Comparison of ENCODE assay signal across 8 cellular contexts in the genomic region with DNA sequence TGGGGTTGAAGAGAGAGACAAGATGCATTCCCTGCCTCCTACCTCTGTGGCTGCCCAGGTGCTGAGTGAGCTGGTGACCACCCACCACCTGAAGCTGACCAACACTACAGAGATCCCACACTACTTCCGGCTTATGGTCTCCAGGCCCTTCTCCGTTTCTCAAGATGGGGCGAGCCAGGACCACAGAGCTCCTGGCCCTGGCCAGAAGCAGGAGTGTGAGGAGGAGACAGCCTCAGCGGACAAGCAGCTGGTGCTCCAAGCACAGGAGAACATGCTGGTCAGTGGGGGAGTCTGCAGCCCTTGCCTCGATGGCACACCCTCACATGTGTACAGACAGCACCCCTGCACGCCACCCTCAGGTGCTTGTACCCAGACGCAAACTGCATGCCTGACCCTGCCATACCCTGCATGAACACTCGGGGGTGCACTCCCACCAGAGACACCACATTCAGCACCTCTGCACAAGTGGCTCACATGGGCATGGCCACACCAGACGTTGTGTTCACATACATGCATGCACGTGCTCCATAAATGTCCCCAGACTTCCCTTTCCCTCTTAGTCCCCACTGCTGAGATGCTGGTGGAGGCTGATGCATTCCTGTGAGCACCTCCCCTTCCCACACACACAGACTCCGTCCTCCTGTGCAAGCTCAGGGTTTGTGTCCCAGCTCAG. TPM values are rescaled to one million over a fixed set of nuclear protein-coding genes. Genes with fewer than 3 reads are reported as not detected.
DNase-seq lines count a peak whose midpoint lies in the region; ATAC-seq and TF ChIP-seq lines count a peak whose summit lies in the region.

No MANE protein-coding gene starts in this region.

- no peak overlapping the region for H3K4me3 ChIP-seq in GM12865 (ENCODE audit: low read depth, low read length)
- H3K4me3 ChIP-seq in choroid plexus epithelial cell (ENCODE audit: low read depth, low read length), result no peak overlapping the region
- no peak overlapping the region for H3K4me3 ChIP-seq in lung

- H3K9me3 ChIP-seq in lung (ENCODE audit: control insufficient read depth in 2 of 2, insufficient read depth in 1 of 2, low read length in 1 of 2), result no peaks in the 10 kb centered on the region

- ATAC-seq in GM21786 (IDR thresholded peaks at IDR 0.05; ENCODE audit: unreplicated experiment) (peak; percentile 69), lung (ENCODE audit: insufficient read depth, low FRiP score) (peak; percentile 77), HG03457 (IDR thresholded peaks at IDR 0.05; ENCODE audit: unreplicated experiment) (no peak)

- TF ChIP-seq CTCF in GM12865 (IDR thresholded peaks at IDR 0.05; ENCODE audit: insufficient read depth, low read depth, low read length, missing control alignments) (peak; percentile 95), choroid plexus epithelial cell (conservative IDR thresholded peaks at IDR 0.05; ENCODE audit: low read depth, low read length) (peak; percentile 90), lung (IDR thresholded peaks at IDR 0.05; ENCODE audit: control extremely low read depth, extremely low read depth) (peak; percentile 79)

- DNase-seq in GM12865 (ENCODE audit: low read depth) (peak; percentile 81), M059J (ENCODE audit: low read depth) (peak; percentile 42), choroid plexus epithelial cell (ENCODE audit: low read depth) (peak; percentile 78), lung (ENCODE audit: low spot score) (peak; percentile 73)
- peak; percentile 59 for DNase-seq in activated CD4-positive, alpha-beta T cell treated with anti-CD3 and anti-CD28 coated beads for 1 hour
- DNase-seq in stimulated activated CD8-positive, alpha-beta memory T cell treated with anti-CD3 and anti-CD28 coated beads, Interleukin-2, amount 100 ng/mL, for 1 hour (ENCODE audit: low read depth in 2 of 2), result peak; percentile 27 to 50

- no peaks in the 10 kb centered on the region for H3K4me1 ChIP-seq in lung (ENCODE audit: control insufficient read depth in 2 of 2, insufficient read depth in 2 of 2, low read length in 2 of 2)

- no peaks in the 10 kb centered on the region for H3K27me3 ChIP-seq in lung (ENCODE audit: control insufficient read depth, insufficient read depth)

- H3K27ac ChIP-seq in lung (ENCODE audit: low read depth in 1 of 2, low read length in 1 of 2), result peak overlapping the region in 1 of 2 donors; percentile 16

- 53 to 63% methylated on average over 11 of the region's 11 CpGs for WGBS in lung, 2 donors

- H3K36me3 ChIP-seq in lung (ENCODE audit: control insufficient read depth in 2 of 2, insufficient read depth in 2 of 2, low read length in 2 of 2), result peaks cover 9 to 33% of the 10 kb centered on the region in 2 donors

RNA-seq across cellular contexts. Expression of a gene that starts 19.0 kb away (rescaled TPM):
- total RNA-seq in M059J (2014; rRNA removed; shearing (Covaris generic)), result 10.0 and 13.2 TPM in 2 replicates
- total RNA-seq in lung, result 100 to 1,000 TPM in 1 of 2 donors, 10 to 100 TPM in 1; 50.1 to 112 TPM
- 10 to 100 TPM; 83.9 to 94.2 TPM for polyA plus RNA-seq in lung

RNA-seq across cellular contexts. Expression of a gene that starts 20.6 kb away (rescaled TPM):
- 12.9 and 14.1 TPM in 2 replicates for total RNA-seq in M059J (2014; rRNA removed; shearing (Covaris generic))
- 10 to 100 TPM; 35.4 to 85.3 TPM for total RNA-seq in lung
- 100 to 1,000 TPM in 1 of 2 donors, 10 to 100 TPM in 1; 32.5 to 145 TPM for polyA plus RNA-seq in lung

RNA-seq across cellular contexts. Expression of a gene that starts 47.5 kb away (rescaled TPM):
- 28.2 and 47.4 TPM in 2 replicates for total RNA-seq in M059J (2014; rRNA removed; shearing (Covaris generic))
- total RNA-seq in lung, result 10 to 100 TPM; 28.8 to 38.9 TPM
- 10 to 100 TPM; 11.9 to 21.0 TPM for polyA plus RNA-seq in lung
